8 cellular contexts compared by ENCODE assay signal in genomic region chr13:30307194-30307965, GRCh38. TPM values are rescaled to one million over a fixed set of nuclear protein-coding genes. Genes with fewer than 3 reads are reported as not detected.
DNase-seq lines count a peak whose midpoint lies in the region; ATAC-seq, FAIRE-seq and TF ChIP-seq lines count a peak whose summit lies in the region.

TSS of gene KATNAL1 (minus strand) at chr13:30307551. CDS start at chr13:30283777, 23,774 bp downstream.

- intact Hi-C loops in adrenal gland (cut with DNase I) = no loop called here
- intact Hi-C loops in left ventricle myocardium superior (cut with micrococcal nuclease) = no loop called here
- intact Hi-C loops in psoas muscle (cut with DNase I) = no loop called here

- POLR2A ChIA-PET in T-cell (lab: Charles Lee) = interaction anchor here (0.5 to 0.7 kb wide), 4 partner anchors 12 to 535 kb away, joined by 4 to 15 read pairs (median 6); no protein-coding TSS in a partner anchor

- TF ChIP-seq CTCF in GM12875 (IDR thresholded peaks at IDR 0.05; ENCODE audit: borderline replicate concordance, insufficient read depth, low read depth, low read length) = no peak
- TF ChIP-seq CTCF in adrenal gland (IDR thresholded peaks at IDR 0.05) = peak in 1 of 6 experiments; percentile 2
- TF ChIP-seq CTCF in psoas muscle (IDR thresholded peaks at IDR 0.05) = no peak

- H3K27ac Mint-ChIP-seq in T-cell = peak within 1 kb of the TSS; percentile 66 to 88

- ATAC-seq in HG02588 (IDR thresholded peaks at IDR 0.05; ENCODE audit: unreplicated experiment) (peak; percentile 55), T-cell (replicated peaks in 1 of 4) (peak; percentile 68 to 76 (median 74)), left ventricle myocardium superior (peak; percentile 92), psoas muscle (peak; percentile 89 to 91 (median 90))

- no peaks in the 10 kb centered on the region for H3K9me3 Mint-ChIP-seq in T-cell

- H3K27me3 ChIP-seq in adrenal gland = no peaks in the 10 kb centered on the region
- no peaks in the 10 kb centered on the region for H3K27me3 ChIP-seq in psoas muscle (ENCODE audit: insufficient read depth in 3 of 3, low read length in 2 of 3)

- no peaks in the 10 kb centered on the region for H3K27me3 Mint-ChIP-seq in T-cell

- H3K36me3 ChIP-seq in adrenal gland (replicated peaks in 1 of 2) (no peaks in the 10 kb centered on the region), psoas muscle (ENCODE audit: insufficient read depth in 1 of 2, low read depth in 1 of 2) (no peaks in the 10 kb centered on the region)

- H3K4me3 ChIP-seq in GM12875 (ENCODE audit: low read depth, low read length) (peak within 1 kb of the TSS; percentile 90), adrenal gland (peak within 1 kb of the TSS; percentile 20 to 86 (median 82)), psoas muscle (peak within 1 kb of the TSS; percentile 100)

- H3K4me1 ChIP-seq in adrenal gland (replicated peaks in 1 of 2) (peaks cover 6 to 30% of the 10 kb centered on the region in 2 donors), psoas muscle (peaks cover 29% of the 10 kb centered on the region)

- DNase-seq in NCI-H1092 (lab: John Stamatoyannopoulos, UW) (peak; percentile 78), T-cell (peak in 32 of 34 experiments; percentile 30 to 69 (median 56)), adrenal gland (peak; percentile 77 to 89 (median 83)), left ventricle myocardium superior (peak; percentile 92), psoas muscle (peak; percentile 81 to 92), urothelium cell line (ENCODE audit: low spot score) (peak; percentile 78)

- H3K4me3 Mint-ChIP-seq in T-cell = peak within 1 kb of the TSS; percentile 77 to 89 (median 87)

- H3K9me3 ChIP-seq in adrenal gland (replicated peaks in 1 of 3) (no peaks in the 10 kb centered on the region), psoas muscle (no peaks in the 10 kb centered on the region)

- 0 to 3% (median 1%) methylated on average over 16 to 71 of the region's 71 CpGs for WGBS in adrenal gland, 4 donors
- WGBS in psoas muscle, 3 donors = 0 to 2% (median 1%) methylated on average over 47 to 71 of the region's 71 CpGs

- peaks cover 6 to 40% (median 25%) of the 10 kb centered on the region in 3 donors for H3K4me1 Mint-ChIP-seq in T-cell

- peak; percentile 10 to 49 for TF ChIP-seq POLR2A in adrenal gland (IDR thresholded peaks at IDR 0.05)

- H3K36me3 Mint-ChIP-seq in T-cell = no peaks in the 10 kb centered on the region

- CTCF ChIA-PET in T-cell (lab: Charles Lee) = interaction anchor here (0.5 to 3.1 kb wide), 9 partner anchors 11 to 467 kb away, joined by 3 to 11 read pairs (median 3); no protein-coding TSS in a partner anchor

- no peak for FAIRE-seq in urothelium cell line (lab: Jason Lieb, UNC)

- H3K27ac ChIP-seq in adrenal gland (peak within 1 kb of the TSS in 4 of 5 donors; percentile 56 to 88 (median 72)), psoas muscle (peak within 1 kb of the TSS; percentile 87)

RNA-seq across cellular contexts. Expression of gene KATNAL1, which starts in this region (rescaled TPM):
- total RNA-seq in T-cell = 10 to 100 TPM in 1 of 5 donors, 1 to 10 TPM in 4; 4.0 to 13.8 (median 7.3) TPM
- total RNA-seq in adrenal gland = 10 to 100 TPM in 5 of 8 donors, 1 to 10 TPM in 3; 4.5 to 16.6 (median 11.2) TPM
- 1 to 10 TPM; 1.5 to 8.0 (median 2.8) TPM for polyA plus RNA-seq in adrenal gland
- 36.6 TPM for total RNA-seq in left ventricle myocardium superior
- total RNA-seq in psoas muscle = 10 to 100 TPM in 3 of 4 donors, 1 to 10 TPM in 1; 9.8 to 16.1 (median 15.2) TPM
- polyA plus RNA-seq in psoas muscle = 1 to 10 TPM; 2.2 to 8.0 (median 3.0) TPM

Comparison
In these comparisons a context has a peak if more than half of its experiments do, and no peak if none do; other contexts are left out.
1. Peak in every context shown above with its lines: DNase-seq, ATAC-seq, H3K4me3 ChIP-seq and H3K27ac ChIP-seq.